ENCODE assay signal across 19 cellular contexts in the genomic region with DNA sequence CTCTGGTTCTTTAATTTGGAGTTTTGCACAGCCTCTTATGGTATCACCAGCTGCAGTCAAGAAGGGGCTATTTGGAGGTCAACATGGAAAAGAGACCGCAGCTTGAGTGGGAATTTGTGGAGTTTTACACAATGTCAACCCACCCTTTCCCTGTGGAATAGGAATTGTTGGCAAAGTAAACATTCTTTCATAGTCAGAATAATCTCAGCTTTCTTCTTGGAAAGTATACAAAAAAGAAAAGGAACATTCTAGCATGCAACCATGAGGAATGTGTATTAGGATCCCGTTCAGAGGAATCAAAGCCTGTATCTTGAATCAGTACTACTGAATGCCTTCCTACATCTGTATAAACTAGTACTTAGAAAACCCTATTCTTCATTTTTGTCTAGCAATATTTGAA.
A peak's percentile ranks its signal among the peaks of the same experiment; 100 is the strongest.
DNase-seq lines count a peak whose midpoint lies in the region; ATAC-seq, FAIRE-seq and TF ChIP-seq lines count a peak whose summit lies in the region.
"Had no signal": no experiment of that assay in that cellular context is flagged by ENCODE, and none has a peak within 500 bp of the region (broad histone marks: within the 10 kb centered on the region; RNA-seq: fewer than 3 reads in every experiment).

No MANE protein-coding gene starts in this region.

- peaks cover 0 to 6% (median 4%) of the 10 kb centered on the region in 3 donors for H3K4me1 ChIP-seq in pancreas

- H3K27me3 Mint-ChIP-seq in stimulated activated naive B cell treated with anti-CD40 and anti-IgM and Interleukin-4, amounts not matched to agents 10 μg/mL and 1 μg/mL and 100 μg/mL, for 72 hours: no peaks in the 10 kb centered on the region
- H3K27me3 Mint-ChIP-seq: B cell, naive B cell had no signal

- CTCF ChIA-PET in AG04449 (lab: Yijun Ruan, JAX): interaction anchor here (0.8 to 2.5 kb wide), 6 partner anchors 40 to 163 kb away, joined by 3 to 35 read pairs (median 6); no protein-coding TSS in a partner anchor

- no peaks in the 10 kb centered on the region for H3K9me3 ChIP-seq in pancreas

- H3K4me1 Mint-ChIP-seq in stimulated activated naive B cell treated with anti-CD40 and anti-IgM and Interleukin-4, amounts not matched to agents 10 μg/mL and 1 μg/mL and 100 μg/mL, for 72 hours: no peaks in the 10 kb centered on the region
- H3K4me1 Mint-ChIP-seq: B cell, naive B cell had no signal

- no peaks in the 10 kb centered on the region for H3K36me3 Mint-ChIP-seq in stimulated activated naive B cell treated with anti-CD40 and anti-IgM and Interleukin-4, amounts not matched to agents 10 μg/mL and 1 μg/mL and 100 μg/mL, for 72 hours
- H3K36me3 Mint-ChIP-seq: naive B cell had no signal

- H3K4me3 ChIP-seq in AG04449 (ENCODE audit: low read depth, low read length) (no peak overlapping the region), pancreas (no peak overlapping the region)

- H3K27ac Mint-ChIP-seq in stimulated activated naive B cell treated with anti-CD40 and anti-IgM and Interleukin-4, amounts not matched to agents 10 μg/mL and 1 μg/mL and 100 μg/mL, for 72 hours: no peak overlapping the region
- H3K27ac Mint-ChIP-seq: B cell, naive B cell had no signal

- no peaks in the 10 kb centered on the region for H3K9me3 Mint-ChIP-seq in stimulated activated naive B cell treated with anti-CD40 and anti-IgM and Interleukin-4, amounts not matched to agents 10 μg/mL and 1 μg/mL and 100 μg/mL, for 72 hours

- ATAC-seq in pancreas (peak in 3 of 4 donors; percentile 22 to 37 (median 25)), HG03565 (IDR thresholded peaks at IDR 0.05; ENCODE audit: unreplicated experiment) (no peak)
- no peak for ATAC-seq in stimulated activated naive B cell treated with anti-CD40 and anti-IgM and Interleukin-4, amounts not matched to agents 10 μg/mL and 1 μg/mL and 100 μg/mL, for 72 hours (replicated peaks)
- ATAC-seq: HCT116, Panc1 had no signal

- H3K27ac ChIP-seq in pancreas: no peak overlapping the region
- no peak overlapping the region for H3K27ac ChIP-seq in substantia nigra (ENCODE audit: low read depth, low read length, poor library complexity, severe bottlenecking)

- no peaks in the 10 kb centered on the region for H3K36me3 ChIP-seq in pancreas

- no peak for TF ChIP-seq CTCF in AG04449 (IDR thresholded peaks at IDR 0.05; ENCODE audit: insufficient read depth, low read length, missing control alignments)
- TF ChIP-seq CTCF in pancreas (IDR thresholded peaks at IDR 0.05): no peak

- POLR2A ChIA-PET in AG04449 (lab: Yijun Ruan, JAX): interaction anchor here (0.8 to 0.9 kb wide), 2 partner anchors 68 to 106 kb away, joined by 3 to 4 read pairs; no protein-coding TSS in a partner anchor

- no peaks in the 10 kb centered on the region for H3K27me3 ChIP-seq in pancreas

- no peak overlapping the region for H3K4me3 Mint-ChIP-seq in stimulated activated naive B cell treated with anti-CD40 and anti-IgM and Interleukin-4, amounts not matched to agents 10 μg/mL and 1 μg/mL and 100 μg/mL, for 72 hours
- H3K4me3 Mint-ChIP-seq: B cell, naive B cell had no signal

- intact Hi-C loops in pancreas (cut with DNase I): loop anchor here in 1 of 3 donors (10.0 kb wide), 1 partner anchor 158 kb away; no protein-coding TSS in a partner anchor

- 46 to 49% methylated on average over 2 of the region's 2 CpGs for WGBS in pancreas, 2 donors

- FAIRE-seq in pancreas (lab: Jason Lieb, UNC): no peak

- DNase-seq in AG04449 (ENCODE audit: low read depth, low spot score): peak; percentile 64
- DNase-seq in RPMI7951 (ENCODE audit: low read depth): peak; percentile 19
- DNase-seq in fibroblast of the conjunctiva (ENCODE audit: low read depth): peak; percentile 59
- DNase-seq in pancreas: no peak
- DNase-seq in mucosa of gallbladder (ENCODE audit: low spot score): no peak
- DNase-seq in stimulated activated naive B cell treated with anti-CD40 and anti-IgM and Interleukin-4, amounts not matched to agents 10 μg/mL and 1 μg/mL and 100 μg/mL, for 72 hours: no peak
- no peak for DNase-seq in substantia nigra (lab: John Stamatoyannopoulos, UW)
- DNase-seq: activated CD4-positive, alpha-beta T cell treated with anti-CD3 and anti-CD28 coated beads, Interleukin-2, amount 50 U/mL, for 4 hours; activated effector memory CD4-positive, alpha-beta T cell treated with anti-CD3 and anti-CD28 coated beads, Interleukin-2, amount 50 U/mL, for 16 hours; cerebellar nuclear complex; islet precursor cell; naive B cell; NCI-H510A; stimulated activated CD4-positive, alpha-beta T cell treated with anti-CD3 and anti-CD28 coated beads, Interleukin-12 subunit alpha, Interleukin-12 subunit beta, amount 100 ng/mL, for 4 hours; T-helper 2 cell had no signal

Comparison
In these comparisons a context has a peak if more than half of its experiments do, and no peak if none do; other contexts are left out.
1. DNase-seq: peak in AG04449 (single experiment), RPMI7951 (single experiment) and fibroblast of the conjunctiva (single experiment); none in pancreas (0 of 6), mucosa of gallbladder (single experiment), stimulated activated naive B cell treated with anti-CD40 and anti-IgM and Interleukin-4, amounts not matched to agents 10 μg/mL and 1 μg/mL and 100 μg/mL, for 72 hours (single experiment) and substantia nigra (0 of 49).
2. ATAC-seq: peak in pancreas (3 of 4); none in HG03565 (single experiment) and stimulated activated naive B cell treated with anti-CD40 and anti-IgM and Interleukin-4, amounts not matched to agents 10 μg/mL and 1 μg/mL and 100 μg/mL, for 72 hours (0 of 2).